In genomic region chr2:187493180-187493579, GRCh38 we compare ENCODE assay signal across 29 cellular contexts.
"Had no signal": no experiment of that assay in that cellular context is flagged by ENCODE, and none has a peak within 500 bp of the region (broad histone marks: within the 10 kb centered on the region; RNA-seq: fewer than 3 reads in every experiment).

No MANE protein-coding gene starts in this region.

- H3K27me3 Mint-ChIP-seq: dendritic cell treated with granulocyte-macrophage colony-stimulating factor and Interleukin-4, amounts not matched to agents 40 ng/mL and 50 ng/mL, for 4 days; effector memory CD8-positive, alpha-beta T cell had no signal

- H3K4me1 ChIP-seq: colonic mucosa, esophagus muscularis mucosa, esophagus squamous epithelium, foreskin keratinocyte, gastrocnemius medialis had no signal

- H3K9me3 ChIP-seq: colonic mucosa, esophagus muscularis mucosa, gastrocnemius medialis had no signal

- DNase-seq: colonic mucosa; cortex of kidney; dermis blood vessel endothelial cell; dorsolateral prefrontal cortex; effector CD4-positive, alpha-beta T cell; effector CD8-positive, alpha-beta T cell; effector memory CD4-positive, alpha-beta T cell; effector memory CD8-positive, alpha-beta T cell; endodermal cell; erythroblast; esophagus squamous epithelium; foreskin fibroblast; foreskin keratinocyte; foreskin melanocyte; gastrocnemius medialis; glutamatergic neuron; head of caudate nucleus; heart left ventricle; heart right ventricle had no signal

- H3K4me3 Mint-ChIP-seq: dendritic cell treated with granulocyte-macrophage colony-stimulating factor and Interleukin-4, amounts not matched to agents 40 ng/mL and 50 ng/mL, for 4 days; effector memory CD8-positive, alpha-beta T cell; endodermal cell had no signal

- H3K4me1 Mint-ChIP-seq: endodermal cell had no signal

- H3K36me3 ChIP-seq: colonic mucosa, esophagus muscularis mucosa had no signal

- ATAC-seq: effector memory CD8-positive, alpha-beta T cell; esophagus mucosa; foreskin keratinocyte; gastrocnemius medialis; gastroesophageal sphincter; heart left ventricle; heart right ventricle had no signal

- H3K4me3 ChIP-seq: colonic mucosa, coronary artery, dorsolateral prefrontal cortex, esophagus muscularis mucosa, esophagus squamous epithelium, gastrocnemius medialis, gastroesophageal sphincter, heart left ventricle, heart right ventricle had no signal

- H3K27ac ChIP-seq: colonic mucosa, coronary artery, dorsolateral prefrontal cortex, epithelial cell of prostate, esophagus muscularis mucosa, esophagus squamous epithelium, foreskin keratinocyte, gastrocnemius medialis, gastroesophageal sphincter, heart left ventricle, heart right ventricle had no signal

- H3K27me3 ChIP-seq: colonic mucosa, dorsolateral prefrontal cortex, esophagus muscularis mucosa, esophagus squamous epithelium, foreskin keratinocyte, gastrocnemius medialis, gastroesophageal sphincter, heart left ventricle, heart right ventricle had no signal

- H3K27ac Mint-ChIP-seq: dendritic cell treated with granulocyte-macrophage colony-stimulating factor and Interleukin-4, amounts not matched to agents 40 ng/mL and 50 ng/mL, for 4 days; effector memory CD8-positive, alpha-beta T cell; endodermal cell had no signal

- FAIRE-seq: colon, endometrium, endothelial cell of umbilical vein, frontal cortex had no signal
